In genomic region chr13:102598061-102598460, GRCh38 we compare ENCODE assay signal across 8 cellular contexts. TPM values are rescaled to one million over a fixed set of nuclear protein-coding genes. Genes with fewer than 3 reads are reported as not detected.
DNase-seq lines count a peak whose midpoint lies in the region; ATAC-seq, FAIRE-seq and TF ChIP-seq lines count a peak whose summit lies in the region.

No MANE protein-coding gene starts in this region.

- peaks cover under 1% of the 10 kb centered on the region for H3K36me3 Mint-ChIP-seq in osteocyte (ENCODE audit: unreplicated experiment)

- H2AFZ ChIP-seq in endothelial cell of umbilical vein (ENCODE audit: low read depth, low read length), result no peak overlapping the region

- intact Hi-C loops in endothelial cell of umbilical vein (cut with micrococcal nuclease), result no loop called here

- ATAC-seq in GM18858 (IDR thresholded peaks at IDR 0.05; ENCODE audit: unreplicated experiment), result no peak
- ATAC-seq in HG02759 (IDR thresholded peaks at IDR 0.05; ENCODE audit: unreplicated experiment), result no peak

- H3K36me3 ChIP-seq in endothelial cell of umbilical vein (ENCODE audit: control insufficient read depth in 2 of 2, extremely low read depth in 1 of 2, insufficient read depth in 2 of 2, low read length in 2 of 2), result no peaks in the 10 kb centered on the region

- H3K27me3 Mint-ChIP-seq in osteocyte (ENCODE audit: unreplicated experiment), result no peaks in the 10 kb centered on the region

- H3K9me1 ChIP-seq in endothelial cell of umbilical vein (replicated peaks; ENCODE audit: control insufficient read depth, extremely low read depth, insufficient read depth, low read length), result no peaks in the 10 kb centered on the region

- peaks cover 5% of the 10 kb centered on the region for H4K20me1 ChIP-seq in endothelial cell of umbilical vein (replicated peaks; ENCODE audit: control insufficient read depth, extremely low read depth, insufficient read depth, low read length)

- peaks cover 23% of the 10 kb centered on the region for H3K4me1 ChIP-seq in endothelial cell of umbilical vein (ENCODE audit: control insufficient read depth, extremely low read depth, insufficient read depth, low read length)

- FAIRE-seq in D721Med (lab: Jason Lieb, UNC), result peak; percentile 85
- no peak for FAIRE-seq in endothelial cell of umbilical vein (lab: Jason Lieb, UNC)

- H3K4me3 ChIP-seq in endothelial cell of umbilical vein (replicated peaks in 1 of 3; ENCODE audit: insufficient read depth in 1 of 3, low read depth in 1 of 3, low read length in 3 of 3), result peak overlapping the region; percentile 92 to 99 (median 97)

- no peaks in the 10 kb centered on the region for H3K9me3 Mint-ChIP-seq in osteocyte (ENCODE audit: unreplicated experiment)

- H3K9me3 ChIP-seq in endothelial cell of umbilical vein (replicated peaks; ENCODE audit: control insufficient read depth, insufficient read depth, low read length), result no peaks in the 10 kb centered on the region

- peaks cover 34% of the 10 kb centered on the region for H3K4me1 Mint-ChIP-seq in osteocyte (ENCODE audit: unreplicated experiment)

- DNase-seq in D721Med (ENCODE audit: insufficient read length, low spot score) (no peak), NCI-H69 (lab: John Stamatoyannopoulos, UW) (peak; percentile 46), endothelial cell of umbilical vein (ENCODE audit: low read depth, low spot score) (peak; percentile 24), osteocyte (ENCODE audit: extremely low spot score, unreplicated experiment) (no peak), MV-4-11 (lab: John Stamatoyannopoulos, UW) (no peak), activated gamma-delta T cell treated with Interleukin-2 at 50 U/mL for 16 hours (no peak)

- dilution Hi-C loops in endothelial cell of umbilical vein (cut with MboI; ENCODE audit: extremely low pct_ligation_motif_present, low sequenced_read_pairs), result loop anchor here (25.0 kb wide), 1 partner anchor 264 kb away; no protein-coding TSS in a partner anchor

- peak overlapping the region; percentile 91 for H3K27ac Mint-ChIP-seq in osteocyte (ENCODE audit: unreplicated experiment)

- no peaks in the 10 kb centered on the region for H3K27me3 ChIP-seq in endothelial cell of umbilical vein (ENCODE audit: control insufficient read depth in 2 of 2, insufficient read depth in 2 of 2, low read length in 2 of 2)

- peak overlapping the region; percentile 95 for H3K4me3 Mint-ChIP-seq in osteocyte (ENCODE audit: unreplicated experiment)

- POLR2A ChIA-PET in endothelial cell of umbilical vein (lab: Charles Lee), result no interaction called here

- TF ChIP-seq POLR2A in endothelial cell of umbilical vein (IDR thresholded peaks at IDR 0.05; ENCODE audit: low read depth, low read length), result no peak

- BruUV-seq in endothelial cell of umbilical vein (replicated peaks; lab: Mats Ljungman, UMichigan), result no TSS peak

- peak overlapping the region; percentile 98 for H3K4me2 ChIP-seq in endothelial cell of umbilical vein (ENCODE audit: insufficient read depth, low read length)

- H3K9ac ChIP-seq in endothelial cell of umbilical vein (replicated peaks; ENCODE audit: extremely low read depth, insufficient read depth, low read length), result peak overlapping the region; percentile 91

- TF ChIP-seq CTCF in D721Med (IDR thresholded peaks at IDR 0.05; ENCODE audit: insufficient read depth, missing control alignments) (no peak), endothelial cell of umbilical vein (IDR thresholded peaks at IDR 0.05; ENCODE audit: extremely low read depth in 1 of 2, insufficient read depth in 1 of 2, low read depth in 1 of 2, low read length in 2 of 2) (no peak), osteocyte (IDR thresholded peaks at IDR 0.05) (no peak)

- CTCF ChIA-PET in endothelial cell of umbilical vein (lab: Charles Lee), result interaction anchor here (0.6 to 3.8 kb wide), 3 partner anchors 11 to 202 kb away, joined by 5 to 27 read pairs (median 17); no protein-coding TSS in a partner anchor

- H3K27ac ChIP-seq in endothelial cell of umbilical vein (ENCODE audit: insufficient read depth, low read depth, low read length), result no peak overlapping the region

- H3K79me2 ChIP-seq in endothelial cell of umbilical vein (ENCODE audit: control insufficient read depth, insufficient read depth, low read length), result peaks cover 57% of the 10 kb centered on the region

TF ChIP-seq in endothelial cell of umbilical vein, 7 proteins besides CTCF, POLR2A, EP300 and RAD21:
- TF ChIP-seq POLR2AphosphoS5 (IDR thresholded peaks at IDR 0.05; ENCODE audit: insufficient read depth, low read depth, low read length) (no peak), FOS (IDR thresholded peaks at IDR 0.05; ENCODE audit: borderline replicate concordance, insufficient read depth, low read length) (no peak), GATA2 (IDR thresholded peaks at IDR 0.05; ENCODE audit: insufficient read depth, insufficient read length, low read depth, low read length) (no peak), JUN (IDR thresholded peaks at IDR 0.05; ENCODE audit: borderline replicate concordance, insufficient read depth, insufficient read length, low read depth) (no peak)

RNA-seq across cellular contexts. Expression of gene TPP2, which starts 1.3 kb away (rescaled TPM):
- 46.7 TPM in 2 replicates for total RNA-seq in endothelial cell of umbilical vein
- 7.8 and 11.5 TPM in 2 replicates for polyA plus RNA-seq in endothelial cell of umbilical vein
- polyA plus RNA-seq in endothelial cell of umbilical vein (2011; cell fraction: cytosol; rRNA removed), result 14.4 and 15.5 TPM in 2 replicates
- polyA plus RNA-seq in endothelial cell of umbilical vein (2011; cell fraction: nucleus; rRNA removed), result 69.9 and 78.8 TPM in 2 replicates
- 33.5 and 36.7 TPM in 2 replicates for polyA plus RNA-seq in endothelial cell of umbilical vein (2012)
- 32.1 and 34.0 TPM in 2 replicates for polyA minus RNA-seq in endothelial cell of umbilical vein
- 17.9 TPM for polyA minus RNA-seq in endothelial cell of umbilical vein (2011; cell fraction: cytosol; rRNA and poly(A)+ RNA removed)
- polyA minus RNA-seq in endothelial cell of umbilical vein (2011; cell fraction: nucleus; rRNA and poly(A)+ RNA removed), result 82.6 and 131 TPM in 2 replicates
- total RNA-seq in osteocyte, result 44.9 and 47.5 TPM in 2 replicates

Comparison
In these comparisons a context has a peak if more than half of its experiments do, and no peak if none do; other contexts are left out.
1. DNase-seq: peak in NCI-H69 (single experiment) and endothelial cell of umbilical vein (single experiment); none in D721Med (single experiment), osteocyte (single experiment), MV-4-11 (single experiment) and activated gamma-delta T cell treated with Interleukin-2 at 50 U/mL for 16 hours (single experiment).